ENCODE assay signal across 1 cellular context in genomic region chr4:20046179-20046578, GRCh38.
TF ChIP-seq lines count a peak whose summit lies in the region.

No MANE protein-coding gene starts in this region.

TF ChIP-seq in HEK293, 187 proteins besides CTCF, POLR2A, EP300 and RAD21 (continued from another document):
- TF ChIP-seq ZNF280D (tag by site-specific recombination; IDR thresholded peaks at IDR 0.05) (no peak), ZNF560 (tag by site-specific recombination; IDR thresholded peaks at IDR 0.05; ENCODE audit: borderline replicate concordance) (no peak)
